16 cellular contexts compared by ENCODE assay signal in the genomic region with DNA sequence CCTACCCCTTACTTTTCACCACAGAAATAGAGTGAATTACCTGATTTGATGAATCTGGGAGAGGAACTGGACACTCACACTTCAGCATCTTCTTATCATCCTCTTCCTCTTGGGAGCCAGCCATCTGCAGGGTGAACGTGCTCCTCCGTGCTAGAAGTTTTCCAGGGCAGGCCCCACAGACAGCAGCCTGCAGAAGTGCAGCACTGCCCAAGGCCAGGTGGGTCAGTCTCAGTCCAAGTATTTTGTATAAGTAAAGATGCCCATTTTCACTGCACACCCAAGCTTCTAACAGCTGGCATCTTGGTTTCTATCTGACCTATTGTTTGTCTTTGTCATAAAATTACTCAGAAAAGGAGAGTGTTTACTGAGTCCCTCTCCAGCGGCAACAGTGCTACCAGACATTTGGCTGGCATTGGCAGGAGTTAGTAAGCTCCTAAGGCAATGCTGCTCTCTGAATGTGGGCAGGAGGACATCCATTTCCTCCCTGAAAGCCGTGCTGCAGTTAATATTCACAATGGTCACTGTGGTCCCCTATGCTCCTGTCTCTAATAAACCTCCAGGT.
"Had no signal": no experiment of that assay in that cellular context is flagged by ENCODE, and none has a peak within 500 bp of the region (broad histone marks: within the 10 kb centered on the region; RNA-seq: fewer than 3 reads in every experiment).

No MANE protein-coding gene starts in this region.

- H3K27ac Mint-ChIP-seq: activated naive CD8-positive, alpha-beta T cell; activated T-cell treated with anti-CD3 and anti-CD28 coated beads, Interleukin-2, amount 50 U/mL, for 24 hours; naive thymus-derived CD8-positive, alpha-beta T cell; progenitor cell of endocrine pancreas; stimulated activated naive B cell treated with anti-CD40 and anti-IgM and Interleukin-4, amounts not matched to agents 10 μg/mL and 1 μg/mL and 100 μg/mL, for 72 hours had no signal

- H3K36me3 ChIP-seq: esophagus squamous epithelium, neutrophil, spleen, transverse colon had no signal

- H3K4me1 ChIP-seq: esophagus squamous epithelium, spleen, transverse colon had no signal

- DNase-seq: activated effector memory CD4-positive, alpha-beta T cell treated with anti-CD3 and anti-CD28 coated beads, Interleukin-2, amount 50 U/mL, for 16 hours; activated T-cell treated with anti-CD3 and anti-CD28 coated beads, Interleukin-2, amount 50 U/mL, for 24 hours; aorta; esophagus squamous epithelium; foreskin fibroblast; naive thymus-derived CD8-positive, alpha-beta T cell; right cardiac atrium; spleen; stimulated activated CD4-positive, alpha-beta T cell treated with anti-CD3 and anti-CD28 coated beads, Interleukin-1b, Interleukin-23, amount 100 ng/mL, for 48 hours; stimulated activated naive B cell treated with anti-CD40 and anti-IgM and Interleukin-4, amounts not matched to agents 10 μg/mL and 1 μg/mL and 100 μg/mL, for 72 hours; substantia nigra; transverse colon had no signal

- H3K27ac ChIP-seq: esophagus squamous epithelium, neutrophil, spleen, transverse colon had no signal

- ATAC-seq: activated CD4-positive, CD25-positive, alpha-beta regulatory T cell treated with anti-CD3 and anti-CD28 coated beads, Interleukin-2, amount 50 U/mL, for 24 hours; naive thymus-derived CD8-positive, alpha-beta T cell; right cardiac atrium; stimulated activated naive B cell treated with anti-CD40 and anti-IgM and Interleukin-4, amounts not matched to agents 10 μg/mL and 1 μg/mL and 100 μg/mL, for 72 hours had no signal

- H3K4me3 ChIP-seq: esophagus squamous epithelium, spleen, transverse colon had no signal

- H3K36me3 Mint-ChIP-seq: stimulated activated naive B cell treated with anti-CD40 and anti-IgM and Interleukin-4, amounts not matched to agents 10 μg/mL and 1 μg/mL and 100 μg/mL, for 72 hours had no signal

- H3K27me3 Mint-ChIP-seq: activated T-cell treated with anti-CD3 and anti-CD28 coated beads, Interleukin-2, amount 50 U/mL, for 24 hours; stimulated activated naive B cell treated with anti-CD40 and anti-IgM and Interleukin-4, amounts not matched to agents 10 μg/mL and 1 μg/mL and 100 μg/mL, for 72 hours had no signal

- H3K4me3 Mint-ChIP-seq: activated naive CD8-positive, alpha-beta T cell; activated T-cell treated with anti-CD3 and anti-CD28 coated beads, Interleukin-2, amount 50 U/mL, for 24 hours; naive thymus-derived CD8-positive, alpha-beta T cell; stimulated activated naive B cell treated with anti-CD40 and anti-IgM and Interleukin-4, amounts not matched to agents 10 μg/mL and 1 μg/mL and 100 μg/mL, for 72 hours had no signal

- H3K4me1 Mint-ChIP-seq: naive thymus-derived CD8-positive, alpha-beta T cell; stimulated activated naive B cell treated with anti-CD40 and anti-IgM and Interleukin-4, amounts not matched to agents 10 μg/mL and 1 μg/mL and 100 μg/mL, for 72 hours had no signal

- H3K27me3 ChIP-seq: esophagus squamous epithelium, neutrophil, spleen, transverse colon had no signal

- H3K9me3 ChIP-seq: esophagus squamous epithelium, neutrophil, transverse colon had no signal
